In the genomic region with DNA sequence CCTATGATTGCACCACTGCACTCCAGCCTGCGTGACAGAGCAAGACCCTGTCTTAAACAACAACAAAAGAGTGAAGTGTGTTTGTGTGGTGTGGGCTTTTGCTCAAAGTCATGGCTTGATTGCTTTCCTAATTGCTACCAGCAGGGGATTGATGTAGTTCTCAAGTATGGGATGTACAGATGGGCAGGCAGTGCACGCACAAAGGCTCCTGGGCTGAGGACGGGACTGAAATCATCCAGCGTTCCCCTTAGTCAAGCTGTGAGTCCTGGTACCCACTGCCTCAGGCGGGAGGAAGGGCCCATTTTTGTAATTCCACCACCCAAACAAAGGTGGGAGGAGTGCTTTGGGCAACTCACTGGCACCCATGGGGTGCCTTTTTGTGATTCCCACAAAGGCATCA, we compare ENCODE assay signal across 17 cellular contexts. TPM values are rescaled to one million over a fixed set of nuclear protein-coding genes. Genes with fewer than 3 reads are reported as not detected.
DNase-seq lines count a peak whose midpoint lies in the region; ATAC-seq and TF ChIP-seq lines count a peak whose summit lies in the region.
"Had no signal": no experiment of that assay in that cellular context is flagged by ENCODE, and none has a peak within 500 bp of the region (broad histone marks: within the 10 kb centered on the region; RNA-seq: fewer than 3 reads in every experiment).

No MANE protein-coding gene starts in this region.

- H3K4me1 ChIP-seq in GM23338 (ENCODE audit: insufficient read depth): 0 out of 2 replicates have a peak, but pooled peaks cover 4% of the 10 kb centered on the region
- H3K4me1 ChIP-seq in neural progenitor cell: peaks cover 4% of the 10 kb centered on the region
- no peaks in the 10 kb centered on the region for H3K4me1 ChIP-seq in uterus
- H3K4me1 ChIP-seq: BLaER1 treated with 17β-estradiol and CSF1 and Interleukin-3, amounts not matched to agents 10 nM and 100 nM had no signal

- H3K9ac ChIP-seq in neural progenitor cell: no peak overlapping the region
- H3K9ac ChIP-seq: BLaER1 treated with 17β-estradiol and CSF1 and Interleukin-3, amounts not matched to agents 10 nM and 100 nM; KMS-11 had no signal

- H3K27ac ChIP-seq in GM23338 (ENCODE audit: low read depth) (no peak overlapping the region), neural progenitor cell (no peak overlapping the region), uterus (no peak overlapping the region)
- H3K27ac ChIP-seq: BLaER1 treated with 17β-estradiol and CSF1 and Interleukin-3, amounts not matched to agents 10 nM and 100 nM; KMS-11 had no signal

- H3K27me3 Mint-ChIP-seq in GM23338 (ENCODE audit: insufficient read depth, low read depth, poor library complexity): no peaks in the 10 kb centered on the region
- peaks cover 8% of the 10 kb centered on the region for H3K27me3 Mint-ChIP-seq in neural progenitor cell (ENCODE audit: insufficient read depth, low read depth)

- H3K79me2 ChIP-seq in GM23338 (replicated peaks; ENCODE audit: insufficient read depth) (no peaks in the 10 kb centered on the region), neural progenitor cell (ENCODE audit: low read depth) (no peaks in the 10 kb centered on the region)

- no peak for TF ChIP-seq POLR2A in uterus (IDR thresholded peaks at IDR 0.05)

- peaks cover under 1% of the 10 kb centered on the region; the same call in 1 of the 3 replicates for H3K36me3 Mint-ChIP-seq in GM23338 (ENCODE audit: low read depth)
- no peaks in the 10 kb centered on the region for H3K36me3 Mint-ChIP-seq in neural progenitor cell

- no peaks in the 10 kb centered on the region for H3K36me3 ChIP-seq in GM23338 (ENCODE audit: insufficient read depth)
- no peaks in the 10 kb centered on the region for H3K36me3 ChIP-seq in neural progenitor cell
- H3K36me3 ChIP-seq in uterus: no peaks in the 10 kb centered on the region
- H3K36me3 ChIP-seq: BLaER1 treated with 17β-estradiol and CSF1 and Interleukin-3, amounts not matched to agents 10 nM and 100 nM; MG63 had no signal

- H3K27me3 ChIP-seq in GM23338 (ENCODE audit: insufficient read depth): no peaks in the 10 kb centered on the region
- no peaks in the 10 kb centered on the region for H3K27me3 ChIP-seq in neural progenitor cell
- H3K27me3 ChIP-seq in uterus: no peaks in the 10 kb centered on the region
- H3K27me3 ChIP-seq: BLaER1 treated with 17β-estradiol and CSF1 and Interleukin-3, amounts not matched to agents 10 nM and 100 nM; MG63 had no signal

- H3K9me3 Mint-ChIP-seq in GM23338 (no peaks in the 10 kb centered on the region), neural progenitor cell (no peaks in the 10 kb centered on the region)

- TF ChIP-seq CTCF in GM23338 (conservative IDR thresholded peaks at IDR 0.05; ENCODE audit: low read depth in 2 of 2): no peak
- TF ChIP-seq CTCF in neural progenitor cell (IDR thresholded peaks at IDR 0.05): peak; percentile 9
- TF ChIP-seq CTCF in uterus (IDR thresholded peaks at IDR 0.05): no peak

- intact Hi-C loops in uterus (cut with DNase I; ENCODE audit: low total_unique reads): no loop called here

- no peaks in the 10 kb centered on the region for H3K9me3 ChIP-seq in neural progenitor cell (ENCODE audit: low read depth)
- H3K9me3 ChIP-seq in uterus: no peaks in the 10 kb centered on the region
- H3K9me3 ChIP-seq: BLaER1 treated with 17β-estradiol and CSF1 and Interleukin-3, amounts not matched to agents 10 nM and 100 nM; MG63 had no signal

- H3K9me2 ChIP-seq in GM23338 (ENCODE audit: insufficient read depth): 0 out of 2 replicates have a peak, but pooled peaks cover 2% of the 10 kb centered on the region

- H4K20me1 ChIP-seq in GM23338 (replicated peaks; ENCODE audit: insufficient read depth): no peaks in the 10 kb centered on the region
- H4K20me1 ChIP-seq in neural progenitor cell (ENCODE audit: low read depth): no peaks in the 10 kb centered on the region
- H4K20me1 ChIP-seq: BLaER1 treated with 17β-estradiol and CSF1 and Interleukin-3, amounts not matched to agents 10 nM and 100 nM had no signal

- no peak overlapping the region for H3K4me3 Mint-ChIP-seq in GM23338
- H3K4me3 Mint-ChIP-seq in neural progenitor cell: no peak overlapping the region

- DNase-seq in DMS 273 (lab: John Stamatoyannopoulos, UW; ENCODE audit: unreplicated experiment) (peak; percentile 59), DMS 273 treated with DMSO at 0.1 percent for 48 hours (lab: John Stamatoyannopoulos, UW) (no peak), GM23338 (ENCODE audit: low spot score) (peak; percentile 9), NCI-H69 (lab: John Stamatoyannopoulos, UW) (peak; percentile 72), neural progenitor cell (ENCODE audit: low spot score) (peak; percentile 20), NCI-H226 (no peak), uterus (no peak)
- DNase-seq: 8988T, GOT3, MG63, NCI-H1105, NCI-H1930, SHP77 treated with DMSO at 0.1 percent for 48 hours, T-helper 2 cell had no signal

- H3K4me2 ChIP-seq in GM23338 (no peak overlapping the region), neural progenitor cell (no peak overlapping the region)
- H3K4me2 ChIP-seq: BLaER1 treated with 17β-estradiol and CSF1 and Interleukin-3, amounts not matched to agents 10 nM and 100 nM; KMS-11 had no signal

- no peaks in the 10 kb centered on the region; the same call in 2 of the 3 replicates for H3K4me1 Mint-ChIP-seq in GM23338
- H3K4me1 Mint-ChIP-seq in neural progenitor cell: no peaks in the 10 kb centered on the region

- H3F3A ChIP-seq in GM23338 (replicated peaks; ENCODE audit: low read depth): no peaks in the 10 kb centered on the region
- peaks cover 4% of the 10 kb centered on the region for H3F3A ChIP-seq in neural progenitor cell (ENCODE audit: low read depth)

- peak; percentile 39; the same call in 2 of the 3 replicates for ATAC-seq in GM23338
- no peak for ATAC-seq in GM18870 (IDR thresholded peaks at IDR 0.05; ENCODE audit: unreplicated experiment)

- H3K27ac Mint-ChIP-seq in GM23338 (no peak overlapping the region), neural progenitor cell (peak overlapping the region; percentile 78)

- no peak overlapping the region for H2AFZ ChIP-seq in GM23338
- peak overlapping the region; percentile 44 for H2AFZ ChIP-seq in neural progenitor cell (replicated peaks)

- H3K4me3 ChIP-seq in GM23338: no peak overlapping the region
- no peak overlapping the region for H3K4me3 ChIP-seq in neural progenitor cell
- no peak overlapping the region for H3K4me3 ChIP-seq in uterus
- H3K4me3 ChIP-seq: BLaER1 treated with 17β-estradiol and CSF1 and Interleukin-3, amounts not matched to agents 10 nM and 100 nM; MG63 had no signal

TF ChIP-seq in GM23338, 12 proteins besides CTCF, POLR2A, EP300 and RAD21 (continues in another document):
- TF ChIP-seq, protein P1, sequence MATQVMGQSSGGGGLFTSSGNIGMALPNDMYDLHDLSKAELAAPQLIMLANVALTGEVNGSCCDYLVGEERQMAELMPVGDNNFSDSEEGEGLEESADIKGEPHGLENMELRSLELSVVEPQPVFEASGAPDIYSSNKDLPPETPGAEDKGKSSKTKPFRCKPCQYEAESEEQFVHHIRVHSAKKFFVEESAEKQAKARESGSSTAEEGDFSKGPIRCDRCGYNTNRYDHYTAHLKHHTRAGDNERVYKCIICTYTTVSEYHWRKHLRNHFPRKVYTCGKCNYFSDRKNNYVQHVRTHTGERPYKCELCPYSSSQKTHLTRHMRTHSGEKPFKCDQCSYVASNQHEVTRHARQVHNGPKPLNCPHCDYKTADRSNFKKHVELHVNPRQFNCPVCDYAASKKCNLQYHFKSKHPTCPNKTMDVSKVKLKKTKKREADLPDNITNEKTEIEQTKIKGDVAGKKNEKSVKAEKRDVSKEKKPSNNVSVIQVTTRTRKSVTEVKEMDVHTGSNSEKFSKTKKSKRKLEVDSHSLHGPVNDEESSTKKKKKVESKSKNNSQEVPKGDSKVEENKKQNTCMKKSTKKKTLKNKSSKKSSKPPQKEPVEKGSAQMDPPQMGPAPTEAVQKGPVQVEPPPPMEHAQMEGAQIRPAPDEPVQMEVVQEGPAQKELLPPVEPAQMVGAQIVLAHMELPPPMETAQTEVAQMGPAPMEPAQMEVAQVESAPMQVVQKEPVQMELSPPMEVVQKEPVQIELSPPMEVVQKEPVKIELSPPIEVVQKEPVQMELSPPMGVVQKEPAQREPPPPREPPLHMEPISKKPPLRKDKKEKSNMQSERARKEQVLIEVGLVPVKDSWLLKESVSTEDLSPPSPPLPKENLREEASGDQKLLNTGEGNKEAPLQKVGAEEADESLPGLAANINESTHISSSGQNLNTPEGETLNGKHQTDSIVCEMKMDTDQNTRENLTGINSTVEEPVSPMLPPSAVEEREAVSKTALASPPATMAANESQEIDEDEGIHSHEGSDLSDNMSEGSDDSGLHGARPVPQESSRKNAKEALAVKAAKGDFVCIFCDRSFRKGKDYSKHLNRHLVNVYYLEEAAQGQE (IDR thresholded peaks at IDR 0.05; ENCODE audit: unreplicated experiment): no peak
- TF ChIP-seq, protein P2, sequence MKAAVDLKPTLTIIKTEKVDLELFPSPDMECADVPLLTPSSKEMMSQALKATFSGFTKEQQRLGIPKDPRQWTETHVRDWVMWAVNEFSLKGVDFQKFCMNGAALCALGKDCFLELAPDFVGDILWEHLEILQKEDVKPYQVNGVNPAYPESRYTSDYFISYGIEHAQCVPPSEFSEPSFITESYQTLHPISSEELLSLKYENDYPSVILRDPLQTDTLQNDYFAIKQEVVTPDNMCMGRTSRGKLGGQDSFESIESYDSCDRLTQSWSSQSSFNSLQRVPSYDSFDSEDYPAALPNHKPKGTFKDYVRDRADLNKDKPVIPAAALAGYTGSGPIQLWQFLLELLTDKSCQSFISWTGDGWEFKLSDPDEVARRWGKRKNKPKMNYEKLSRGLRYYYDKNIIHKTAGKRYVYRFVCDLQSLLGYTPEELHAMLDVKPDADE (IDR thresholded peaks at IDR 0.05): no peak
- no peak for TF ChIP-seq EZH2phosphoT487 (IDR thresholded peaks at IDR 0.05; ENCODE audit: unreplicated experiment)

RNA-seq across cellular contexts. Expression of gene GDE1, which starts 47.3 kb away (rescaled TPM):
- total RNA-seq in GM23338 (2014; rRNA removed; shearing (Covaris generic)): 60.1 and 69.3 TPM in 2 replicates
- 30.0 and 30.8 TPM in 2 replicates for polyA plus RNA-seq in GM23338 (2016; fragmentation: Nextera tagmentation; extraction: Ambion mirVana)
- total RNA-seq in neural progenitor cell (ENCODE audit: low replicate concordance) (43.0 and 43.4 TPM in 2 replicates), uterus (10 to 100 TPM; 12.9 to 43.9 (median 35.6) TPM)

RNA-seq across cellular contexts. Expression of gene CCP110, which starts 49.1 kb away (rescaled TPM):
- 20.9 and 25.4 TPM in 2 replicates for total RNA-seq in GM23338 (2014; rRNA removed; shearing (Covaris generic))
- 8.3 and 10.7 TPM in 2 replicates for polyA plus RNA-seq in GM23338 (2016; fragmentation: Nextera tagmentation; extraction: Ambion mirVana)
- total RNA-seq in neural progenitor cell (ENCODE audit: low replicate concordance) (21.5 and 32.7 TPM in 2 replicates), uterus (10 to 100 TPM in 3 of 4 donors, 1 to 10 TPM in 1; 5.1 to 52.7 (median 24.5) TPM)

RNA-seq across cellular contexts. Expression of gene TMC5, which starts 56.9 kb away (rescaled TPM):
- total RNA-seq in GM23338 (2014; rRNA removed; shearing (Covaris generic)): 1.7 and 2.3 TPM in 2 replicates
- 4.8 and 7.0 TPM in 2 replicates for polyA plus RNA-seq in GM23338 (2016; fragmentation: Nextera tagmentation; extraction: Ambion mirVana)
- total RNA-seq in neural progenitor cell (ENCODE audit: low replicate concordance) (0.32 and 0.40 TPM in 2 replicates), uterus (1 to 10 TPM in 1 of 4 donors, under 1 TPM in 1, not detected in 2; under 0.01 to 2.7 TPM)

Comparison
In these comparisons a context has a peak if more than half of its experiments do, and no peak if none do; other contexts are left out.
1. DNase-seq: peak in DMS 273 (single experiment), GM23338 (single experiment), NCI-H69 (single experiment) and neural progenitor cell (single experiment); none in DMS 273 treated with DMSO at 0.1 percent for 48 hours (single experiment), NCI-H226 (single experiment) and uterus (0 of 2).